9 cellular contexts compared by ENCODE assay signal in genomic region chr12:99767809-99768208, GRCh38.
DNase-seq lines count a peak whose midpoint lies in the region; ATAC-seq and TF ChIP-seq lines count a peak whose summit lies in the region.
"Had no signal": no experiment of that assay in that cellular context is flagged by ENCODE, and none has a peak within 500 bp of the region (broad histone marks: within the 10 kb centered on the region; RNA-seq: fewer than 3 reads in every experiment).

No MANE protein-coding gene starts in this region.

- ATAC-seq in GM18511 (IDR thresholded peaks at IDR 0.05; ENCODE audit: unreplicated experiment) (no peak), HG02970 (IDR thresholded peaks at IDR 0.05; ENCODE audit: low FRiP score, unreplicated experiment) (no peak)

- peaks cover 3% of the 10 kb centered on the region for H3K9me3 Mint-ChIP-seq in progenitor cell of endocrine pancreas (ENCODE audit: low read depth)

- no peak overlapping the region for H3K4me3 ChIP-seq in GM12875 (ENCODE audit: low read depth, low read length)
- peak overlapping the region; percentile 14 for H3K4me3 ChIP-seq in coronary artery
- H3K4me3 ChIP-seq: SJCRH30 had no signal

- H3K36me3 Mint-ChIP-seq in progenitor cell of endocrine pancreas (ENCODE audit: insufficient read depth): no peaks in the 10 kb centered on the region

- DNase-seq in NCI-H2196 (lab: John Stamatoyannopoulos, UW; ENCODE audit: unreplicated experiment): peak; percentile 47
- no peak for DNase-seq in coronary artery (ENCODE audit: low spot score)
- no peak for DNase-seq in progenitor cell of endocrine pancreas (ENCODE audit: low spot score, unreplicated experiment)
- no peak for DNase-seq in effector CD4-positive, alpha-beta T cell
- no peak for DNase-seq in activated T-cell treated with anti-CD3 and anti-CD28 coated beads, Interleukin-2, amount 50 U/mL, for 48 hours

- H3K4me1 Mint-ChIP-seq in progenitor cell of endocrine pancreas (ENCODE audit: low read depth): peaks cover 3% of the 10 kb centered on the region

- TF ChIP-seq CTCF in GM12875 (IDR thresholded peaks at IDR 0.05; ENCODE audit: borderline replicate concordance, insufficient read depth, low read depth, low read length) (peak; percentile 18; the same call in 1 of the 2 replicates), coronary artery (IDR thresholded peaks at IDR 0.05) (peak; percentile 35), progenitor cell of endocrine pancreas (IDR thresholded peaks at IDR 0.05; ENCODE audit: unreplicated experiment) (peak; percentile 65)

- H3K27ac Mint-ChIP-seq in progenitor cell of endocrine pancreas: no peak overlapping the region

- no peak overlapping the region for H3K4me3 Mint-ChIP-seq in progenitor cell of endocrine pancreas (ENCODE audit: low read depth)

- H3K27ac ChIP-seq in coronary artery: no peak overlapping the region
- H3K27ac ChIP-seq: SJCRH30 had no signal

- no peaks in the 10 kb centered on the region for H3K27me3 Mint-ChIP-seq in progenitor cell of endocrine pancreas
